In genomic region chr5:107466233-107466769, GRCh38 we compare ENCODE assay signal across 3 cellular contexts.
TF ChIP-seq lines count a peak whose summit lies in the region.

No MANE protein-coding gene starts in this region.

TF ChIP-seq in SK-N-SH treated with all-trans-retinoic acid at 6 μM for 48 hours, 23 proteins besides CTCF, POLR2A, EP300 and RAD21 (continues in another document):
- TF ChIP-seq GLIS3 (CRISPR knock-in tag; IDR thresholded peaks at IDR 0.05) (no peak), ZNF565 (CRISPR knock-in tag; conservative IDR thresholded peaks at IDR 0.05; ENCODE audit: low read depth) (no peak), ESRRG (CRISPR knock-in tag; IDR thresholded peaks at IDR 0.05) (no peak), PATZ1 (CRISPR knock-in tag; IDR thresholded peaks at IDR 0.05; ENCODE audit: borderline replicate concordance) (no peak), OSR1 (CRISPR knock-in tag; IDR thresholded peaks at IDR 0.05) (no peak), SNAI2 (CRISPR knock-in tag; IDR thresholded peaks at IDR 0.05) (no peak), ZNF8 (CRISPR knock-in tag; IDR thresholded peaks at IDR 0.05) (no peak), TSHZ2 (CRISPR knock-in tag; IDR thresholded peaks at IDR 0.05) (no peak), ZC3H10 (CRISPR knock-in tag; IDR thresholded peaks at IDR 0.05) (no peak), BACH2 (CRISPR knock-in tag; IDR thresholded peaks at IDR 0.05; ENCODE audit: borderline replicate concordance) (no peak), TCF4 (CRISPR knock-in tag; IDR thresholded peaks at IDR 0.05; ENCODE audit: borderline replicate concordance) (no peak), POU6F1 (CRISPR knock-in tag; IDR thresholded peaks at IDR 0.05; ENCODE audit: borderline replicate concordance, low read depth) (no peak), TOX (CRISPR knock-in tag; IDR thresholded peaks at IDR 0.05; ENCODE audit: borderline replicate concordance) (no peak)

TF ChIP-seq in SK-N-SH, 30 proteins besides CTCF, POLR2A, EP300 and RAD21:
- TF ChIP-seq TAF1 (IDR thresholded peaks at IDR 0.05; ENCODE audit: borderline replicate concordance, low read depth, low read length) (no peak), SIN3A (IDR thresholded peaks at IDR 0.05; ENCODE audit: borderline replicate concordance, low read depth, low read length) (no peak)
TF ChIP-seq in SK-N-SH: peak in this region for 0.

TF ChIP-seq in K562, 482 proteins besides CTCF, POLR2A, EP300 and RAD21 (continues in another document):
- TF ChIP-seq RUNX1 (IDR thresholded peaks at IDR 0.05; ENCODE audit: low read depth) (no peak), NFE2L1 (tag; IDR thresholded peaks at IDR 0.05; ENCODE audit: borderline replicate concordance, low read depth) (peak; percentile 94), TRIM25 (IDR thresholded peaks at IDR 0.05; ENCODE audit: borderline replicate concordance) (no peak), SMAD4 (CRISPR knock-in tag; conservative IDR thresholded peaks at IDR 0.05) (peak; percentile 45; the same call in 1 of the 2 replicates), CTBP1 (IDR thresholded peaks at IDR 0.05; ENCODE audit: borderline replicate concordance) (peak; percentile 51; the same call in 1 of the 2 replicates), ZFP1 (CRISPR knock-in tag; IDR thresholded peaks at IDR 0.05) (peak; percentile 7; the same call in 1 of the 2 replicates), ZNF316 (IDR thresholded peaks at IDR 0.05) (peak; percentile 91), RBM34 (IDR thresholded peaks at IDR 0.05; ENCODE audit: borderline replicate concordance, insufficient read depth, low read length) (no peak), TCF15 (CRISPR knock-in tag; IDR thresholded peaks at IDR 0.05) (no peak), TAL1 (IDR thresholded peaks at IDR 0.05) (peak; percentile 58), ZNF282 (CRISPR knock-in tag; IDR thresholded peaks at IDR 0.05) (no peak), GABPA (tag; conservative IDR thresholded peaks at IDR 0.05; ENCODE audit: low read depth) (peak; percentile 48; the same call in 1 of the 2 replicates), MAFK (IDR thresholded peaks at IDR 0.05; ENCODE audit: low read length) (peak; percentile 90), ARID1B (IDR thresholded peaks at IDR 0.05) (peak; percentile 70), TCF3 (CRISPR knock-in tag; IDR thresholded peaks at IDR 0.05) (peak; percentile 54), BACH1 (tag; IDR thresholded peaks at IDR 0.05) (peak; percentile 85), EHMT2 (IDR thresholded peaks at IDR 0.05) (no peak), ZBTB17 (CRISPR knock-in tag; IDR thresholded peaks at IDR 0.05) (no peak), RCOR1 (IDR thresholded peaks at IDR 0.05; ENCODE audit: borderline replicate concordance in 1 of 2, low read depth in 2 of 2, low read length in 2 of 2) (0 out of 4 replicates have a peak, but pooled peaks of 1 of the 2 experiments have one; percentile 18), DIDO1 (tag; IDR thresholded peaks at IDR 0.05; ENCODE audit: low read depth) (no peak), TBP (optimal IDR thresholded peaks at IDR 0.05; ENCODE audit: low read depth, low read length) (no peak), CHD2 (IDR thresholded peaks at IDR 0.05; ENCODE audit: low read depth, low read length) (peak; percentile 32; the same call in 1 of the 2 replicates), CAMTA2 (CRISPR knock-in tag; conservative IDR thresholded peaks at IDR 0.05) (no peak), PURB (CRISPR knock-in tag; IDR thresholded peaks at IDR 0.05; ENCODE audit: low read depth) (no peak), CBFA2T2 (conservative IDR thresholded peaks at IDR 0.05) (peak; percentile 27; the same call in 1 of the 2 replicates), AFF1 (IDR thresholded peaks at IDR 0.05; ENCODE audit: low read depth in 1 of 2, partially characterized antibody in 2 of 2) (no peak), GATAD2A (IDR thresholded peaks at IDR 0.05) (no peak), ZBTB1 (CRISPR knock-in tag; IDR thresholded peaks at IDR 0.05; ENCODE audit: borderline replicate concordance, low read depth) (no peak), ZNF639 (CRISPR knock-in tag; conservative IDR thresholded peaks at IDR 0.05 in 1 of 2, IDR thresholded peaks at IDR 0.05 in 1 of 2) (0 out of 4 replicates have a peak, but pooled peaks of 1 of the 2 experiments have one; percentile 32), BMI1 (IDR thresholded peaks at IDR 0.05; ENCODE audit: low read length) (no peak), RNF219 (CRISPR knock-in tag; IDR thresholded peaks at IDR 0.05) (no peak), VEZF1 (CRISPR knock-in tag; IDR thresholded peaks at IDR 0.05) (no peak), ELF1 (tag; IDR thresholded peaks at IDR 0.05) (no peak), SMARCE1 (IDR thresholded peaks at IDR 0.05) (peak; percentile 32; the same call in 1 of the 2 replicates), ZNF41 (CRISPR knock-in tag; conservative IDR thresholded peaks at IDR 0.05) (no peak), NEUROD1 (IDR thresholded peaks at IDR 0.05; ENCODE audit: borderline replicate concordance, low read depth, low read length, partially characterized antibody) (no peak), SOX6 (IDR thresholded peaks at IDR 0.05) (peak; percentile 58), TCF7L2 (IDR thresholded peaks at IDR 0.05; ENCODE audit: low read depth, low read length) (no peak), DPF2 (IDR thresholded peaks at IDR 0.05) (0 out of 2 replicates have a peak, but pooled peaks have one; percentile 38), ARID2 (IDR thresholded peaks at IDR 0.05) (no peak), MAFG (tag; conservative IDR thresholded peaks at IDR 0.05) (peak; percentile 99), NCOA1 (IDR thresholded peaks at IDR 0.05; ENCODE audit: low read depth) (no peak), RBM22 (IDR thresholded peaks at IDR 0.05; ENCODE audit: low read depth, low read length, poor library complexity, severe bottlenecking) (no peak), ZNF766 (CRISPR knock-in tag; conservative IDR thresholded peaks at IDR 0.05) (peak; percentile 84), HDAC1 (IDR thresholded peaks at IDR 0.05) (0 out of 4 replicates have a peak, but pooled peaks of 1 of the 2 experiments have one; percentile 15), STAT5B (CRISPR knock-in tag; IDR thresholded peaks at IDR 0.05) (no peak), MBD1 (CRISPR knock-in tag; IDR thresholded peaks at IDR 0.05) (no peak), KDM1A (IDR thresholded peaks at IDR 0.05) (peak in 1 of 2 experiments; percentile 8; a peak in 1 of 4 replicates), C11orf30 (IDR thresholded peaks at IDR 0.05; ENCODE audit: low read depth) (peak; percentile 85), ATF3 (IDR thresholded peaks at IDR 0.05) (peak; percentile 17; the same call in 1 of the 2 replicates), ATF3 (CRISPR knock-in tag; conservative IDR thresholded peaks at IDR 0.05) (no peak), FOXK1 (CRISPR knock-in tag; IDR thresholded peaks at IDR 0.05; ENCODE audit: borderline replicate concordance) (no peak), SPI1 (IDR thresholded peaks at IDR 0.05; ENCODE audit: borderline replicate concordance, low read depth, low read length) (no peak), RBM39 (optimal IDR thresholded peaks at IDR 0.05; ENCODE audit: low read depth, low read length) (no peak)
